ENCODE assay signal across 8 cellular contexts in genomic region chr11:29432719-29433325, GRCh38.
DNase-seq lines count a peak whose midpoint lies in the region; ATAC-seq and TF ChIP-seq lines count a peak whose summit lies in the region.

No MANE protein-coding gene starts in this region.

- peak; percentile 53 for TF ChIP-seq RAD21 in Ishikawa (IDR thresholded peaks at IDR 0.05; ENCODE audit: low read depth)

- H3K27me3 ChIP-seq in mesenchymal stem cell (ENCODE audit: control insufficient read depth in 1 of 2, insufficient read depth in 1 of 2, low read length in 2 of 2), result no peaks in the 10 kb centered on the region

- 17% methylated on average over 1 of the region's 3 CpGs for WGBS in mesenchymal stem cell

- H2AK5ac ChIP-seq in mesenchymal stem cell (ENCODE audit: low read length, severe bottlenecking), result no peak overlapping the region

- H4K8ac ChIP-seq in mesenchymal stem cell (ENCODE audit: low read length), result no peak overlapping the region

- no peaks in the 10 kb centered on the region for H3K36me3 Mint-ChIP-seq in immature natural killer cell

- H2AFZ ChIP-seq in mesenchymal stem cell (ENCODE audit: low read depth, low read length), result no peak overlapping the region

- H3K27ac Mint-ChIP-seq in immature natural killer cell, result no peak overlapping the region

- no peak overlapping the region for H2BK12ac ChIP-seq in mesenchymal stem cell (ENCODE audit: low read length in 2 of 2)

- TF ChIP-seq EP300 in Ishikawa (IDR thresholded peaks at IDR 0.05; ENCODE audit: borderline replicate concordance), result no peak

- no peak overlapping the region for H3K14ac ChIP-seq in mesenchymal stem cell (ENCODE audit: low read length in 2 of 2)

- no peaks in the 10 kb centered on the region for H3K4me1 ChIP-seq in mesenchymal stem cell (ENCODE audit: control insufficient read depth, insufficient read depth, low read depth, low read length)

- H3K9ac ChIP-seq in mesenchymal stem cell (ENCODE audit: low read length), result no peak overlapping the region

- no peaks in the 10 kb centered on the region for H3K4me1 Mint-ChIP-seq in immature natural killer cell

- H3K23ac ChIP-seq in mesenchymal stem cell (ENCODE audit: low read length in 2 of 2), result no peak overlapping the region

- no peak overlapping the region for H3K4ac ChIP-seq in mesenchymal stem cell (ENCODE audit: low read depth in 1 of 2, low read length in 2 of 2)

- H3K4me2 ChIP-seq in mesenchymal stem cell (ENCODE audit: low read length, poor library complexity, severe bottlenecking), result no peak overlapping the region

- no peak overlapping the region for H3K4me3 ChIP-seq in mesenchymal stem cell (ENCODE audit: insufficient read depth in 1 of 2, low read depth in 1 of 2, low read length in 2 of 2)

- DNase-seq in D341Med (ENCODE audit: low spot score) (peak; percentile 33), astrocyte of the hippocampus (ENCODE audit: low read depth, low spot score) (peak; percentile 37), mesenchymal stem cell (peak; percentile 14), NCI-H510A (lab: John Stamatoyannopoulos, UW) (no peak), immature natural killer cell (no peak)
- no peak for DNase-seq in activated naive CD4-positive, alpha-beta T cell treated with Interleukin-2 at 50 U/mL for 16 hours

- no peak for ATAC-seq in HG03460 (IDR thresholded peaks at IDR 0.05; ENCODE audit: unreplicated experiment)

- H3K36me3 ChIP-seq in mesenchymal stem cell (ENCODE audit: control insufficient read depth in 1 of 2, insufficient read depth in 2 of 2, low read depth in 1 of 2, low read length in 2 of 2), result no peaks in the 10 kb centered on the region

- H3K27ac ChIP-seq in mesenchymal stem cell (ENCODE audit: low read length, poor library complexity, severe bottlenecking), result no peak overlapping the region

- H3K18ac ChIP-seq in mesenchymal stem cell (ENCODE audit: low read depth in 1 of 2, low read length in 2 of 2), result no peak overlapping the region

- no peaks in the 10 kb centered on the region for H3K9me3 ChIP-seq in mesenchymal stem cell (ENCODE audit: control insufficient read depth, low read length)

- H2BK15ac ChIP-seq in mesenchymal stem cell (ENCODE audit: low read depth, poor library complexity, severe bottlenecking), result no peak overlapping the region

- no peak overlapping the region for H3K4me3 Mint-ChIP-seq in immature natural killer cell

- H2BK120ac ChIP-seq in mesenchymal stem cell (ENCODE audit: low read depth, low read length), result no peak overlapping the region

- H3K79me1 ChIP-seq in mesenchymal stem cell (replicated peaks; ENCODE audit: low read length, poor library complexity, severe bottlenecking), result no peaks in the 10 kb centered on the region

- no peak overlapping the region for H4K91ac ChIP-seq in mesenchymal stem cell (ENCODE audit: low read length)

- H3K27me3 Mint-ChIP-seq in immature natural killer cell (ENCODE audit: low read depth in 3 of 3), result peaks cover 0 to 1% (median 0%) of the 10 kb centered on the region in 3 donors

- H3K9me3 Mint-ChIP-seq in immature natural killer cell, result peaks cover 0 to 38% (median 9%) of the 10 kb centered on the region in 6 donors

- no peak overlapping the region for H2BK5ac ChIP-seq in mesenchymal stem cell (ENCODE audit: low read depth, low read length, poor library complexity, severe bottlenecking)

TF ChIP-seq in Ishikawa, 13 proteins besides CTCF, POLR2A, EP300 and RAD21:
- TF ChIP-seq, protein P1, sequence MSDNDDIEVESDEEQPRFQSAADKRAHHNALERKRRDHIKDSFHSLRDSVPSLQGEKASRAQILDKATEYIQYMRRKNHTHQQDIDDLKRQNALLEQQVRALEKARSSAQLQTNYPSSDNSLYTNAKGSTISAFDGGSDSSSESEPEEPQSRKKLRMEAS (IDR thresholded peaks at IDR 0.05), result no peak
- no peak for TF ChIP-seq YY1 (IDR thresholded peaks at IDR 0.05; ENCODE audit: low read depth)
- no peak for TF ChIP-seq USF1 (IDR thresholded peaks at IDR 0.05)
- no peak for TF ChIP-seq TCF12 (IDR thresholded peaks at IDR 0.05; ENCODE audit: low read depth)
- no peak for TF ChIP-seq TAF1 (IDR thresholded peaks at IDR 0.05; ENCODE audit: low read depth)

Comparison
In these comparisons a context has a peak if more than half of its experiments do, and no peak if none do; other contexts are left out.
1. DNase-seq: peak in D341Med (single experiment), astrocyte of the hippocampus (single experiment) and mesenchymal stem cell (single experiment); none in activated naive CD4-positive, alpha-beta T cell treated with Interleukin-2 at 50 U/mL for 16 hours (single experiment), NCI-H510A (single experiment) and immature natural killer cell (0 of 3).